In genomic region chr17:7215136-7215638, GRCh38 we compare ENCODE assay signal across 8 cellular contexts. TPM values are rescaled to one million over a fixed set of nuclear protein-coding genes. Genes with fewer than 3 reads are reported as not detected.
DNase-seq lines count a peak whose midpoint lies in the region; ATAC-seq and TF ChIP-seq lines count a peak whose summit lies in the region.

No MANE protein-coding gene starts in this region.

- TF ChIP-seq POLR2A in HCT116 (IDR thresholded peaks at IDR 0.05; ENCODE audit: borderline replicate concordance, extremely low read depth, insufficient read depth, insufficient read length): no peak

- H3K36me3 Mint-ChIP-seq in glutamatergic neuron (ENCODE audit: unreplicated experiment): no peaks in the 10 kb centered on the region

- RAD21 ChIA-PET in HCT116 (lab: Charles Lee; ENCODE audit: low non-redundant PET in 1 of 2, low total read pairs in 2 of 2, uncharacterized antibody in 2 of 2, unreplicated experiment in 2 of 2): no interaction called here

- peak overlapping the region; percentile 92 for H3K4me3 Mint-ChIP-seq in glutamatergic neuron (ENCODE audit: unreplicated experiment)

- peak overlapping the region; percentile 44 for H3K27ac Mint-ChIP-seq in glutamatergic neuron (ENCODE audit: unreplicated experiment)

- TF ChIP-seq CTCF in HCT116 (IDR thresholded peaks at IDR 0.05 in 2 of 3, conservative IDR thresholded peaks at IDR 0.05 in 1 of 3; ENCODE audit: borderline replicate concordance in 1 of 3, insufficient read depth in 1 of 3, low read depth in 2 of 3, low read length in 2 of 3) (no peak), WERI-Rb-1 (IDR thresholded peaks at IDR 0.05; ENCODE audit: low read depth, low read length) (no peak), glutamatergic neuron (IDR thresholded peaks at IDR 0.05; ENCODE audit: partially characterized antibody, unreplicated experiment) (no peak)

- ATAC-seq in HCT116 (no peak), HG03175 (IDR thresholded peaks at IDR 0.05; ENCODE audit: unreplicated experiment) (no peak), HG02973 (IDR thresholded peaks at IDR 0.05; ENCODE audit: unreplicated experiment) (no peak)

- peaks cover 11 to 57% of the 10 kb centered on the region in 2 experiments; a peak in 3 of 4 replicates for H3K4me1 ChIP-seq in HCT116 (ENCODE audit: control insufficient read depth in 1 of 2, insufficient read depth in 2 of 2, low read length in 2 of 2)
- H3K4me1 ChIP-seq in skeletal muscle tissue (ENCODE audit: control insufficient read depth in 3 of 3, insufficient read depth in 3 of 3, low read length in 3 of 3): peaks cover 49 to 54% (median 50%) of the 10 kb centered on the region in 3 donors

- H3K36me3 ChIP-seq in HCT116 (ENCODE audit: control insufficient read depth in 1 of 2, insufficient read depth in 2 of 2, low read length in 2 of 2) (no peaks in the 10 kb centered on the region), WERI-Rb-1 (no peaks in the 10 kb centered on the region; the same call in 1 of the 2 replicates), skeletal muscle tissue (ENCODE audit: control insufficient read depth in 3 of 3, insufficient read depth in 3 of 3, low read length in 3 of 3) (no peaks in the 10 kb centered on the region)

- H3K9me2 ChIP-seq in HCT116 (ENCODE audit: insufficient read depth): no peaks in the 10 kb centered on the region

- H4K20me1 ChIP-seq in HCT116 (ENCODE audit: insufficient read depth): no peaks in the 10 kb centered on the region

- H3K79me2 ChIP-seq in HCT116 (ENCODE audit: insufficient read depth, low read length): peaks cover 4% of the 10 kb centered on the region; the same call in 1 of the 2 replicates

- peak overlapping the region in 1 of 2 experiments; percentile 50; a peak in 2 of 4 replicates for H3K4me3 ChIP-seq in HCT116 (replicated peaks in 1 of 2; ENCODE audit: low read depth in 1 of 2, low read length in 2 of 2)
- peak overlapping the region; percentile 53 for H3K4me3 ChIP-seq in WERI-Rb-1 (ENCODE audit: low read depth, low read length)
- peak overlapping the region in 2 of 3 donors; percentile 70 to 74 for H3K4me3 ChIP-seq in skeletal muscle tissue (ENCODE audit: low read length in 3 of 3)

- no peak for TF ChIP-seq RAD21 in HCT116 (IDR thresholded peaks at IDR 0.05; ENCODE audit: low read depth)

- peaks cover 23% of the 10 kb centered on the region for H3K27me3 Mint-ChIP-seq in glutamatergic neuron (ENCODE audit: unreplicated experiment)

- H3K4me2 ChIP-seq in HCT116 (ENCODE audit: low read length): peak overlapping the region; percentile 68

- H3K27me3 ChIP-seq in HCT116 (ENCODE audit: insufficient read depth, low read length) (no peaks in the 10 kb centered on the region), WERI-Rb-1 (ENCODE audit: insufficient read depth, low read depth, severe bottlenecking) (no peaks in the 10 kb centered on the region), skeletal muscle tissue (ENCODE audit: control insufficient read depth in 3 of 3, insufficient read depth in 3 of 3, low read length in 3 of 3) (peaks cover 0 to 11% (median 6%) of the 10 kb centered on the region in 3 donors)

- BruUV-seq in HCT116 (replicated peaks; lab: Mats Ljungman, UMichigan): no TSS peak

- H3K9me3 ChIP-seq in HCT116 (ENCODE audit: control insufficient read depth in 1 of 2, insufficient read depth in 1 of 2, low read depth in 1 of 2, low read length in 2 of 2) (no peaks in the 10 kb centered on the region), WERI-Rb-1 (ENCODE audit: severe bottlenecking) (no peaks in the 10 kb centered on the region), skeletal muscle tissue (ENCODE audit: control insufficient read depth in 3 of 3, low read length in 3 of 3) (no peaks in the 10 kb centered on the region)

- intact Hi-C loops in HCT116 (cut with micrococcal nuclease) (no loop called here), posterior cingulate gyrus (cut with DNase I) (no loop called here)

- H3K9me3 Mint-ChIP-seq in glutamatergic neuron (ENCODE audit: unreplicated experiment): peaks cover 10% of the 10 kb centered on the region

- POLR2A ChIA-PET in HCT116 (lab: Charles Lee): interaction anchor here (0.5 to 1.3 kb wide), 3 partner anchors 23 to 67 kb away, joined by 3 to 4 read pairs (median 3); partner anchors contain the start of gene GABARAP

- H3K27ac ChIP-seq in HCT116 (ENCODE audit: low read depth, low read length): peak overlapping the region; percentile 43
- H3K27ac ChIP-seq in WERI-Rb-1: peak overlapping the region; percentile 22
- peak overlapping the region; percentile 62 for H3K27ac ChIP-seq in skeletal muscle tissue (ENCODE audit: low read depth, low read length)

- DNase-seq in HCT116 (ENCODE audit: low read depth, low spot score): no peak
- no peak for DNase-seq in WERI-Rb-1
- DNase-seq in glutamatergic neuron: no peak
- no peak for DNase-seq in NOMO-1 treated with DMSO at 0.1 percent for 48 hours (lab: John Stamatoyannopoulos, UW; ENCODE audit: unreplicated experiment)
- no peak for DNase-seq in posterior cingulate gyrus

- H3K9ac ChIP-seq in HCT116 (ENCODE audit: low read length): no peak overlapping the region; the same call in 1 of the 2 replicates
- H3K9ac ChIP-seq in skeletal muscle tissue (ENCODE audit: low read depth in 1 of 3, low read length in 3 of 3): no peak overlapping the region

- no peak overlapping the region for H2AFZ ChIP-seq in HCT116 (ENCODE audit: low read depth, low read length, poor library complexity, severe bottlenecking)

- CTCF ChIA-PET in HCT116 (lab: Charles Lee): interaction anchor here (1.2 to 2.7 kb wide), 2 partner anchors 169 to 180 kb away, joined by 3 to 19 read pairs; partner anchors contain the start of gene SLC16A13

- H3K4me1 Mint-ChIP-seq in glutamatergic neuron (ENCODE audit: low read depth, unreplicated experiment): peaks cover 47% of the 10 kb centered on the region

TF ChIP-seq in HCT116, 20 proteins besides CTCF, POLR2A, EP300 and RAD21:
- no peak for TF ChIP-seq EGR1 (IDR thresholded peaks at IDR 0.05; ENCODE audit: low read depth)
- TF ChIP-seq POLR2AphosphoS5 (IDR thresholded peaks at IDR 0.05; ENCODE audit: low read depth, low read length): no peak
- no peak for TF ChIP-seq ZFX (IDR thresholded peaks at IDR 0.05)
- TF ChIP-seq CEBPB (IDR thresholded peaks at IDR 0.05; ENCODE audit: low read depth): no peak

RNA-seq across cellular contexts. Expression of gene DLG4, which starts 4.4 kb away (rescaled TPM):
- total RNA-seq in HCT116 (2021; ENCODE audit: unreplicated experiment) (15.0 TPM), glutamatergic neuron (ENCODE audit: unreplicated experiment) (157 TPM), skeletal muscle tissue (7.3 TPM)
- polyA plus RNA-seq in HCT116 (2012): 15.3 and 16.8 TPM in 2 replicates

RNA-seq across cellular contexts. Expression of gene ACADVL, which starts 4.6 kb away (rescaled TPM):
- total RNA-seq in HCT116 (2021; ENCODE audit: unreplicated experiment) (554 TPM), glutamatergic neuron (ENCODE audit: unreplicated experiment) (375 TPM), skeletal muscle tissue (119 TPM)
- polyA plus RNA-seq in HCT116 (2012): 616 and 680 TPM in 2 replicates

RNA-seq across cellular contexts. Expression of gene DVL2, which starts 19.1 kb away (rescaled TPM):
- total RNA-seq in HCT116 (2021; ENCODE audit: unreplicated experiment) (69.7 TPM), glutamatergic neuron (ENCODE audit: unreplicated experiment) (79.1 TPM), skeletal muscle tissue (63.2 TPM)
- polyA plus RNA-seq in HCT116 (2012): 47.1 and 53.4 TPM in 2 replicates

RNA-seq across cellular contexts. Expression of gene PHF23, which starts 24.1 kb away (rescaled TPM):
- total RNA-seq in HCT116 (2021; ENCODE audit: unreplicated experiment) (48.5 TPM), glutamatergic neuron (ENCODE audit: unreplicated experiment) (72.3 TPM), skeletal muscle tissue (30.3 TPM)
- polyA plus RNA-seq in HCT116 (2012): 21.5 and 35.2 TPM in 2 replicates

RNA-seq across cellular contexts. Expression of gene GABARAP, which starts 27.1 kb away (rescaled TPM):
- total RNA-seq in HCT116 (2021; ENCODE audit: unreplicated experiment) (287 TPM), glutamatergic neuron (ENCODE audit: unreplicated experiment) (908 TPM), skeletal muscle tissue (259 TPM)
- polyA plus RNA-seq in HCT116 (2012): 230 and 278 TPM in 2 replicates
